1 cellular context compared by ENCODE assay signal in the genomic region with DNA sequence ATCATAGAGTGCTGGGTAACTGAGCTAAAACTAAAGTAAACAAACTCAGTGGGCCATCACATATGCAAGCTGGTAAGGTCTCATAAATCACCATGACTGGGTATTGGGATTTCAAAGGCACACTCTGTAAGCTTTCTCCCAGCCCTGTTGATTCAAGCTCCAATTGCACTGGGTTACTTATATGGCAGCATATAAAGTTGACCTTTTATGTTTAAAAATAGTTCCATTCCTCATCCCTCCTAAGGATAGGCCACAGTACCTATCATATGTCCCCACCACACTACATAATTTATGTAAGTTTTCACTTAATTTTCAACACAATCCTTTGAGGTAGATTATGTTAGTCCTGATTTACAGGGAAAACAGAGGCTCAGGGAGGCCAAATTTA.
TF ChIP-seq lines count a peak whose summit lies in the region.

No MANE protein-coding gene starts in this region.

TF ChIP-seq in SK-N-SH treated with all-trans-retinoic acid at 6 μM for 48 hours, 23 proteins besides CTCF, POLR2A, EP300 and RAD21 (continued from another document):
- no peak for TF ChIP-seq ZC3H10 (CRISPR knock-in tag; IDR thresholded peaks at IDR 0.05)
- TF ChIP-seq ZNF565 (CRISPR knock-in tag; conservative IDR thresholded peaks at IDR 0.05; ENCODE audit: low read depth) = no peak
- TF ChIP-seq ESRRG (CRISPR knock-in tag; IDR thresholded peaks at IDR 0.05) = no peak
- no peak for TF ChIP-seq ZFP3 (CRISPR knock-in tag; IDR thresholded peaks at IDR 0.05)
- TF ChIP-seq ISL1 (CRISPR knock-in tag; IDR thresholded peaks at IDR 0.05) = no peak
- no peak for TF ChIP-seq PPARA (CRISPR knock-in tag; IDR thresholded peaks at IDR 0.05; ENCODE audit: borderline replicate concordance)
